In genomic region chr1:89575207-89575606, GRCh38 we compare ENCODE assay signal across 24 cellular contexts.
"Had no signal": no experiment of that assay in that cellular context is flagged by ENCODE, and none has a peak within 500 bp of the region (broad histone marks: within the 10 kb centered on the region; RNA-seq: fewer than 3 reads in every experiment).

No MANE protein-coding gene starts in this region.

- H3K4me1 ChIP-seq: heart left ventricle, sigmoid colon had no signal

- ATAC-seq: activated naive CD8-positive, alpha-beta T cell treated with anti-CD3 and anti-CD28 coated beads, Interleukin-2, amount 50 U/mL, for 24 hours; activated T-cell treated with anti-CD3 and anti-CD28 coated beads, Interleukin-2, amount 50 U/mL, for 72 hours; body of pancreas; heart left ventricle; left cardiac atrium; naive thymus-derived CD4-positive, alpha-beta T cell; stimulated activated naive CD8-positive, alpha-beta T cell treated with anti-CD3 and anti-CD28 coated beads, Interleukin-15, Interleukin-2, amounts not matched to agents 100 U/mL and 50 U/mL, for 24 hours had no signal

- H3K27me3 Mint-ChIP-seq: activated naive CD8-positive, alpha-beta T cell treated with anti-CD3 and anti-CD28 coated beads, Interleukin-2, amount 50 U/mL, for 24 hours; naive thymus-derived CD4-positive, alpha-beta T cell had no signal

- H3K36me3 ChIP-seq: sigmoid colon had no signal

- H3K27ac ChIP-seq: body of pancreas, heart left ventricle, sigmoid colon, WERI-Rb-1 had no signal

- H3K27me3 ChIP-seq: body of pancreas, heart left ventricle, sigmoid colon, tibial nerve had no signal

- DNase-seq: activated CD4-positive, alpha-beta T cell treated with anti-CD3 and anti-CD28 coated beads, Interleukin-2, amount 50 U/mL, for 1 hour; activated CD4-positive, CD25-positive, alpha-beta regulatory T cell treated with anti-CD3 and anti-CD28 coated beads, Interleukin-2, amount 50 U/mL, for 72 hours; activated CD8-positive, alpha-beta memory T cell treated with anti-CD3 and anti-CD28 coated beads for 24 hours; activated CD8-positive, alpha-beta memory T cell treated with anti-CD3 and anti-CD28 coated beads, Interleukin-2, amount 50 U/mL, for 4 hours; activated gamma-delta T cell; activated naive CD4-positive, alpha-beta T cell treated with anti-CD3 and anti-CD28 coated beads, Interleukin-2, amount 50 U/mL, for 16 hours; activated naive CD8-positive, alpha-beta T cell treated with anti-CD3 and anti-CD28 coated beads, Interleukin-2, amount 50 U/mL, for 24 hours; activated T-cell treated with anti-CD3 and anti-CD28 coated beads, Interleukin-2, amount 50 U/mL, for 72 hours; body of pancreas; heart left ventricle; islet precursor cell; left cardiac atrium; mesenchymal stem cell; naive thymus-derived CD4-positive, alpha-beta T cell; retina; sigmoid colon; stimulated activated CD4-positive, alpha-beta T cell treated with anti-CD3 and anti-CD28 coated beads, Interleukin-2, amount 100 ng/mL, for 48 hours; stimulated activated CD8-positive, alpha-beta memory T cell treated with anti-CD3 and anti-CD28 coated beads, Interleukin-4, amount 100 ng/mL, for 48 hours; stimulated activated naive CD8-positive, alpha-beta T cell treated with anti-CD3 and anti-CD28 coated beads, Interleukin-15, Interleukin-2, amounts not matched to agents 100 U/mL and 50 U/mL, for 24 hours; substantia nigra; T-helper 1 cell; WERI-Rb-1 had no signal

- H3K9me3 ChIP-seq: body of pancreas, sigmoid colon, tibial nerve had no signal

- H3K9me3 Mint-ChIP-seq: activated naive CD8-positive, alpha-beta T cell treated with anti-CD3 and anti-CD28 coated beads, Interleukin-2, amount 50 U/mL, for 24 hours had no signal

- H3K4me3 ChIP-seq: body of pancreas, heart left ventricle, sigmoid colon, tibial nerve had no signal

- H3K27ac Mint-ChIP-seq: activated naive CD8-positive, alpha-beta T cell treated with anti-CD3 and anti-CD28 coated beads, Interleukin-2, amount 50 U/mL, for 24 hours; activated T-cell treated with anti-CD3 and anti-CD28 coated beads, Interleukin-2, amount 50 U/mL, for 72 hours had no signal

- H3K4me3 Mint-ChIP-seq: activated naive CD8-positive, alpha-beta T cell treated with anti-CD3 and anti-CD28 coated beads, Interleukin-2, amount 50 U/mL, for 24 hours; activated T-cell treated with anti-CD3 and anti-CD28 coated beads, Interleukin-2, amount 50 U/mL, for 72 hours; naive thymus-derived CD4-positive, alpha-beta T cell; neural crest cell had no signal
